Comparison of ENCODE assay signal across 1 cellular context in genomic region chr9:124506931-124507879, GRCh38.
TF ChIP-seq lines count a peak whose summit lies in the region.

Gene NR5A1 (minus strand): TSS chr9:124507399. CDS start chr9:124503395, 4,004 bp downstream.

TF ChIP-seq in HepG2, 621 proteins besides CTCF, POLR2A, EP300 and RAD21 (continued from another document and continues in another):
- TF ChIP-seq, protein P1, sequence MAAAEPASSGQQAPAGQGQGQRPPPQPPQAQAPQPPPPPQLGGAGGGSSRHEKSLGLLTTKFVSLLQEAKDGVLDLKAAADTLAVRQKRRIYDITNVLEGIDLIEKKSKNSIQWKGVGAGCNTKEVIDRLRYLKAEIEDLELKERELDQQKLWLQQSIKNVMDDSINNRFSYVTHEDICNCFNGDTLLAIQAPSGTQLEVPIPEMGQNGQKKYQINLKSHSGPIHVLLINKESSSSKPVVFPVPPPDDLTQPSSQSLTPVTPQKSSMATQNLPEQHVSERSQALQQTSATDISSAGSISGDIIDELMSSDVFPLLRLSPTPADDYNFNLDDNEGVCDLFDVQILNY (CRISPR knock-in tag; conservative IDR thresholded peaks at IDR 0.05), result no peak; the same call in 1 of the 2 replicates
- TF ChIP-seq ADNP (CRISPR knock-in tag; IDR thresholded peaks at IDR 0.05), result no peak
- no peak for TF ChIP-seq GRHL1 (CRISPR knock-in tag; conservative IDR thresholded peaks at IDR 0.05)
- TF ChIP-seq ZXDC (CRISPR knock-in tag; IDR thresholded peaks at IDR 0.05), result no peak
- no peak for TF ChIP-seq KLF15 (CRISPR knock-in tag; IDR thresholded peaks at IDR 0.05; ENCODE audit: borderline replicate concordance)
- no peak for TF ChIP-seq ZNF878 (CRISPR knock-in tag; IDR thresholded peaks at IDR 0.05)
- no peak for TF ChIP-seq ZBTB42 (CRISPR knock-in tag; IDR thresholded peaks at IDR 0.05)
- 0 out of 2 replicates have a peak, but pooled peaks have one; percentile 59 for TF ChIP-seq HOXA9 (CRISPR knock-in tag; IDR thresholded peaks at IDR 0.05; ENCODE audit: borderline replicate concordance)
- 0 out of 2 replicates have a peak, but pooled peaks have one; percentile 17 for TF ChIP-seq IRX3 (CRISPR knock-in tag; IDR thresholded peaks at IDR 0.05; ENCODE audit: borderline replicate concordance, low read depth)
- TF ChIP-seq PCBP1 (IDR thresholded peaks at IDR 0.05; ENCODE audit: borderline replicate concordance, low read depth, low read length), result no peak
- TF ChIP-seq GZF1 (CRISPR knock-in tag; IDR thresholded peaks at IDR 0.05), result 0 out of 2 replicates have a peak, but pooled peaks have one; percentile 54
- TF ChIP-seq, protein P2, sequence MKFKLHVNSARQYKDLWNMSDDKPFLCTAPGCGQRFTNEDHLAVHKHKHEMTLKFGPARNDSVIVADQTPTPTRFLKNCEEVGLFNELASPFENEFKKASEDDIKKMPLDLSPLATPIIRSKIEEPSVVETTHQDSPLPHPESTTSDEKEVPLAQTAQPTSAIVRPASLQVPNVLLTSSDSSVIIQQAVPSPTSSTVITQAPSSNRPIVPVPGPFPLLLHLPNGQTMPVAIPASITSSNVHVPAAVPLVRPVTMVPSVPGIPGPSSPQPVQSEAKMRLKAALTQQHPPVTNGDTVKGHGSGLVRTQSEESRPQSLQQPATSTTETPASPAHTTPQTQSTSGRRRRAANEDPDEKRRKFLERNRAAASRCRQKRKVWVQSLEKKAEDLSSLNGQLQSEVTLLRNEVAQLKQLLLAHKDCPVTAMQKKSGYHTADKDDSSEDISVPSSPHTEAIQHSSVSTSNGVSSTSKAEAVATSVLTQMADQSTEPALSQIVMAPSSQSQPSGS (CRISPR knock-in tag; IDR thresholded peaks at IDR 0.05), result no peak; the same call in 1 of the 2 replicates
- TF ChIP-seq TCF12 (IDR thresholded peaks at IDR 0.05), result no peak
- no peak for TF ChIP-seq TCF12 (CRISPR knock-in tag; IDR thresholded peaks at IDR 0.05)
- 0 out of 2 replicates have a peak, but pooled peaks have one; percentile 11 for TF ChIP-seq MIER3 (CRISPR knock-in tag; IDR thresholded peaks at IDR 0.05; ENCODE audit: borderline replicate concordance)
- TF ChIP-seq GTF3A (CRISPR knock-in tag; conservative IDR thresholded peaks at IDR 0.05), result no peak
- TF ChIP-seq, protein P3, sequence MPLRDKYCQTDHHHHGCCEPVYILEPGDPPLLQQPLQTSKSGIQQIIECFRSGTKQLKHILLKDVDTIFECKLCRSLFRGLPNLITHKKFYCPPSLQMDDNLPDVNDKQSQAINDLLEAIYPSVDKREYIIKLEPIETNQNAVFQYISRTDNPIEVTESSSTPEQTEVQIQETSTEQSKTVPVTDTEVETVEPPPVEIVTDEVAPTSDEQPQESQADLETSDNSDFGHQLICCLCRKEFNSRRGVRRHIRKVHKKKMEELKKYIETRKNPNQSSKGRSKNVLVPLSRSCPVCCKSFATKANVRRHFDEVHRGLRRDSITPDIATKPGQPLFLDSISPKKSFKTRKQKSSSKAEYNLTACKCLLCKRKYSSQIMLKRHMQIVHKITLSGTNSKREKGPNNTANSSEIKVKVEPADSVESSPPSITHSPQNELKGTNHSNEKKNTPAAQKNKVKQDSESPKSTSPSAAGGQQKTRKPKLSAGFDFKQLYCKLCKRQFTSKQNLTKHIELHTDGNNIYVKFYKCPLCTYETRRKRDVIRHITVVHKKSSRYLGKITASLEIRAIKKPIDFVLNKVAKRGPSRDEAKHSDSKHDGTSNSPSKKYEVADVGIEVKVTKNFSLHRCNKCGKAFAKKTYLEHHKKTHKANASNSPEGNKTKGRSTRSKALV (CRISPR knock-in tag; IDR thresholded peaks at IDR 0.05), result peak; percentile 59; the same call in 1 of the 2 replicates
- TF ChIP-seq, protein P4, sequence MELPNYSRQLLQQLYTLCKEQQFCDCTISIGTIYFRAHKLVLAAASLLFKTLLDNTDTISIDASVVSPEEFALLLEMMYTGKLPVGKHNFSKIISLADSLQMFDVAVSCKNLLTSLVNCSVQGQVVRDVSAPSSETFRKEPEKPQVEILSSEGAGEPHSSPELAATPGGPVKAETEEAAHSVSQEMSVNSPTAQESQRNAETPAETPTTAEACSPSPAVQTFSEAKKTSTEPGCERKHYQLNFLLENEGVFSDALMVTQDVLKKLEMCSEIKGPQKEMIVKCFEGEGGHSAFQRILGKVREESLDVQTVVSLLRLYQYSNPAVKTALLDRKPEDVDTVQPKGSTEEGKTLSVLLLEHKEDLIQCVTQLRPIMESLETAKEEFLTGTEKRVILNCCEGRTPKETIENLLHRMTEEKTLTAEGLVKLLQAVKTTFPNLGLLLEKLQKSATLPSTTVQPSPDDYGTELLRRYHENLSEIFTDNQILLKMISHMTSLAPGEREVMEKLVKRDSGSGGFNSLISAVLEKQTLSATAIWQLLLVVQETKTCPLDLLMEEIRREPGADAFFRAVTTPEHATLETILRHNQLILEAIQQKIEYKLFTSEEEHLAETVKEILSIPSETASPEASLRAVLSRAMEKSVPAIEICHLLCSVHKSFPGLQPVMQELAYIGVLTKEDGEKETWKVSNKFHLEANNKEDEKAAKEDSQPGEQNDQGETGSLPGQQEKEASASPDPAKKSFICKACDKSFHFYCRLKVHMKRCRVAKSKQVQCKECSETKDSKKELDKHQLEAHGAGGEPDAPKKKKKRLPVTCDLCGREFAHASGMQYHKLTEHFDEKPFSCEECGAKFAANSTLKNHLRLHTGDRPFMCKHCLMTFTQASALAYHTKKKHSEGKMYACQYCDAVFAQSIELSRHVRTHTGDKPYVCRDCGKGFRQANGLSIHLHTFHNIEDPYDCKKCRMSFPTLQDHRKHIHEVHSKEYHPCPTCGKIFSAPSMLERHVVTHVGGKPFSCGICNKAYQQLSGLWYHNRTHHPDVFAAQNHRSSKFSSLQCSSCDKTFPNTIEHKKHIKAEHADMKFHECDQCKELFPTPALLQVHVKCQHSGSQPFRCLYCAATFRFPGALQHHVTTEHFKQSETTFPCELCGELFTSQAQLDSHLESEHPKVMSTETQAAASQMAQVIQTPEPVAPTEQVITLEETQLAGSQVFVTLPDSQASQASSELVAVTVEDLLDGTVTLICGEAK (IDR thresholded peaks at IDR 0.05), result no peak
- TF ChIP-seq, protein P4 (CRISPR knock-in tag; IDR thresholded peaks at IDR 0.05), result 0 out of 2 replicates have a peak, but pooled peaks have one; percentile 43
- 0 out of 2 replicates have a peak, but pooled peaks have one; percentile 43 for TF ChIP-seq HES4 (CRISPR knock-in tag; IDR thresholded peaks at IDR 0.05; ENCODE audit: borderline replicate concordance)
- peak; percentile 53; the same call in 1 of the 2 replicates for TF ChIP-seq POGZ (CRISPR knock-in tag; IDR thresholded peaks at IDR 0.05)
- 0 out of 2 replicates have a peak, but pooled peaks have one; percentile 40 for TF ChIP-seq PITX1 (CRISPR knock-in tag; IDR thresholded peaks at IDR 0.05)
- TF ChIP-seq KDM5A (IDR thresholded peaks at IDR 0.05; ENCODE audit: borderline replicate concordance, low read length), result no peak
- peak; percentile 76; the same call in 1 of the 2 replicates for TF ChIP-seq ZNF543 (CRISPR knock-in tag; IDR thresholded peaks at IDR 0.05)
- TF ChIP-seq ATF7-NPFF (CRISPR knock-in tag; IDR thresholded peaks at IDR 0.05; ENCODE audit: low read depth), result 0 out of 2 replicates have a peak, but pooled peaks have one; percentile 32
- peak; percentile 62; the same call in 1 of the 2 replicates for TF ChIP-seq CSRNP1 (CRISPR knock-in tag; IDR thresholded peaks at IDR 0.05)
- no peak for TF ChIP-seq ZNF24 (IDR thresholded peaks at IDR 0.05)
- TF ChIP-seq, protein P5, sequence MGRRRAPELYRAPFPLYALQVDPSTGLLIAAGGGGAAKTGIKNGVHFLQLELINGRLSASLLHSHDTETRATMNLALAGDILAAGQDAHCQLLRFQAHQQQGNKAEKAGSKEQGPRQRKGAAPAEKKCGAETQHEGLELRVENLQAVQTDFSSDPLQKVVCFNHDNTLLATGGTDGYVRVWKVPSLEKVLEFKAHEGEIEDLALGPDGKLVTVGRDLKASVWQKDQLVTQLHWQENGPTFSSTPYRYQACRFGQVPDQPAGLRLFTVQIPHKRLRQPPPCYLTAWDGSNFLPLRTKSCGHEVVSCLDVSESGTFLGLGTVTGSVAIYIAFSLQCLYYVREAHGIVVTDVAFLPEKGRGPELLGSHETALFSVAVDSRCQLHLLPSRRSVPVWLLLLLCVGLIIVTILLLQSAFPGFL (CRISPR knock-in tag; IDR thresholded peaks at IDR 0.05), result no peak
- peak; percentile 56; the same call in 1 of the 2 replicates for TF ChIP-seq ZNF510 (CRISPR knock-in tag; IDR thresholded peaks at IDR 0.05; ENCODE audit: low read depth)
- no peak for TF ChIP-seq ZFP62 (CRISPR knock-in tag; IDR thresholded peaks at IDR 0.05)
- TF ChIP-seq TCF7L2 (IDR thresholded peaks at IDR 0.05; ENCODE audit: low read depth, low read length), result no peak
- peak; percentile 44 for TF ChIP-seq FOXP4 (CRISPR knock-in tag; IDR thresholded peaks at IDR 0.05)
- TF ChIP-seq FOXC1 (CRISPR knock-in tag; IDR thresholded peaks at IDR 0.05; ENCODE audit: borderline replicate concordance), result no peak
- no peak for TF ChIP-seq ZNF577 (CRISPR knock-in tag; IDR thresholded peaks at IDR 0.05; ENCODE audit: borderline replicate concordance, low read depth)
